ENCODE assay signal across 1 cellular context in the genomic region with DNA sequence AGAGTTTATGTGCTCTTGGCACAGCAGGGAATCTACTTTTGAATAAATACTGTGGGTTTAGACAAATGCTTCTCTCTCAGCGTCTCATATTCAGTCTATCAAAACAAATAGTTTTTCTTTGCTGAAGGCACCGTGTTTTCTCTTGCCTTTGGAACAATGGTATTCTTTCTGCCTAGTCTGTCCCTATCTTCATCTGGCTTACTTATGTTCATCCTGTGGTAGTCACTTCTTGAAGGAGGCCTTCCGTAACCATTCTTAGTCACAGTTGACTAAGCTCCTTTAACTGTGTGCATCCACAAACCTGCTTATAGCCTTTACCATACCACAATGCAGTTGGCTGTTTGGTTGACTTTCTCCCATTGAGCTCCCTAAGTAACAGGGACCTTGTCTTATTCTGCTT.
TF ChIP-seq lines count a peak whose summit lies in the region.

No MANE protein-coding gene starts in this region.

TF ChIP-seq in HEK293, 187 proteins besides CTCF, POLR2A, EP300 and RAD21 (continued from another document):
- TF ChIP-seq ZNF121 (tag by site-specific recombination; IDR thresholded peaks at IDR 0.05): no peak
- TF ChIP-seq SCRT2 (tag by site-specific recombination; IDR thresholded peaks at IDR 0.05): no peak
- TF ChIP-seq ZNF701 (tag by site-specific recombination; IDR thresholded peaks at IDR 0.05): no peak
- TF ChIP-seq, protein P1, sequence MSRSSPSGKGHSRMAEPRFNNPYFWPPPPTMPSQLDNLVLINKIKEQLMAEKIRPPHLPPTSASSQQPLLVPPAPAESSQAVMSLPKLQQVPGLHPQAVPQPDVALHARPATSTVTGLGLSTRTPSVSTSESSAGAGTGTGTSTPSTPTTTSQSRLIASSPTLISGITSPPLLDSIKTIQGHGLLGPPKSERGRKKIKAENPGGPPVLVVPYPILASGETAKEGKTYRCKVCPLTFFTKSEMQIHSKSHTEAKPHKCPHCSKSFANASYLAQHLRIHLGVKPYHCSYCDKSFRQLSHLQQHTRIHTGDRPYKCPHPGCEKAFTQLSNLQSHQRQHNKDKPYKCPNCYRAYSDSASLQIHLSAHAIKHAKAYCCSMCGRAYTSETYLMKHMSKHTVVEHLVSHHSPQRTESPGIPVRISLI (tag by site-specific recombination; IDR thresholded peaks at IDR 0.05): no peak
- no peak for TF ChIP-seq GLIS1 (tag by site-specific recombination; IDR thresholded peaks at IDR 0.05)
- no peak for TF ChIP-seq ZNF707 (tag by site-specific recombination; IDR thresholded peaks at IDR 0.05)
- TF ChIP-seq REPIN1 (tag by site-specific recombination; IDR thresholded peaks at IDR 0.05; ENCODE audit: low read depth): no peak
- no peak for TF ChIP-seq ZNF670 (tag by site-specific recombination; IDR thresholded peaks at IDR 0.05; ENCODE audit: low read depth)
- TF ChIP-seq, protein P2, sequence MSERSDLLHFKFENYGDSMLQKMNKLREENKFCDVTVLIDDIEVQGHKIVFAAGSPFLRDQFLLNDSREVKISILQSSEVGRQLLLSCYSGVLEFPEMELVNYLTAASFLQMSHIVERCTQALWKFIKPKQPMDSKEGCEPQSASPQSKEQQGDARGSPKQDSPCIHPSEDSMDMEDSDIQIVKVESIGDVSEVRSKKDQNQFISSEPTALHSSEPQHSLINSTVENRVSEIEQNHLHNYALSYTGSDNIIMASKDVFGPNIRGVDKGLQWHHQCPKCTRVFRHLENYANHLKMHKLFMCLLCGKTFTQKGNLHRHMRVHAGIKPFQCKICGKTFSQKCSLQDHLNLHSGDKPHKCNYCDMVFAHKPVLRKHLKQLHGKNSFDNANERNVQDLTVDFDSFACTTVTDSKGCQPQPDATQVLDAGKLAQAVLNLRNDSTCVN (tag by site-specific recombination; optimal IDR thresholded peaks at IDR 0.05): no peak
- no peak for TF ChIP-seq GLIS2 (tag by site-specific recombination; IDR thresholded peaks at IDR 0.05)
- no peak for TF ChIP-seq ZNF311 (tag by site-specific recombination; IDR thresholded peaks at IDR 0.05; ENCODE audit: borderline replicate concordance)
- no peak for TF ChIP-seq ZNF248 (tag by site-specific recombination; IDR thresholded peaks at IDR 0.05)
- no peak for TF ChIP-seq ZNF341 (tag by site-specific recombination; IDR thresholded peaks at IDR 0.05; ENCODE audit: low read depth)
- no peak for TF ChIP-seq ZNF585B (tag by site-specific recombination; IDR thresholded peaks at IDR 0.05)
